Comparison of ENCODE assay signal across 7 cellular contexts in genomic region chr22:29838599-29838956, GRCh38. TPM values are rescaled to one million over a fixed set of nuclear protein-coding genes. Genes with fewer than 3 reads are reported as not detected.
DNase-seq lines count a peak whose midpoint lies in the region; ATAC-seq and TF ChIP-seq lines count a peak whose summit lies in the region.

No MANE protein-coding gene starts in this region.

- H3K4me3 ChIP-seq in SJSA1 (peak overlapping the region; percentile 68), skin epidermis (peak overlapping the region; percentile 70 to 93 (median 77))

- ATAC-seq in GM21723 (IDR thresholded peaks at IDR 0.05; ENCODE audit: unreplicated experiment): peak; percentile 6
- no peak for ATAC-seq in foreskin keratinocyte

- TF ChIP-seq CTCF in foreskin keratinocyte (conservative IDR thresholded peaks at IDR 0.05): no peak

- no peaks in the 10 kb centered on the region for H3K27me3 ChIP-seq in SJSA1 (replicated peaks)
- no peaks in the 10 kb centered on the region for H3K27me3 ChIP-seq in foreskin keratinocyte

- DNase-seq in SJSA1 (ENCODE audit: low read depth in 1 of 2, low spot score in 2 of 2) (no peak), foreskin keratinocyte (no peak), midbrain (lab: John Stamatoyannopoulos, UW) (no peak), NCI-H1436 (lab: John Stamatoyannopoulos, UW) (no peak), HPDE6-E6E7 (ENCODE audit: extremely low spot score) (no peak)

- H3K27ac ChIP-seq in SJSA1 (peak overlapping the region; percentile 37; the same call in 1 of the 2 replicates), foreskin keratinocyte (peak overlapping the region; percentile 57), skin epidermis (peak overlapping the region in 20 of 21 experiments; percentile 58 to 96 (median 90))

- no peaks in the 10 kb centered on the region for H3K9me3 ChIP-seq in SJSA1 (replicated peaks)

- peaks cover 7% of the 10 kb centered on the region for H3K36me3 ChIP-seq in SJSA1

- peaks cover 34% of the 10 kb centered on the region for H3K4me1 ChIP-seq in SJSA1 (replicated peaks)
- H3K4me1 ChIP-seq in foreskin keratinocyte: peaks cover 12% of the 10 kb centered on the region

RNA-seq across cellular contexts. Expression of gene ASCC2, which starts 0.5 kb away (rescaled TPM):
- 47.0 and 51.9 TPM in 2 replicates for total RNA-seq in SJSA1 (2014; rRNA removed; shearing (Covaris generic))
- total RNA-seq in foreskin keratinocyte: 51.0 and 54.7 TPM in 2 replicates
- 54.7 and 55.1 TPM in 2 replicates for polyA plus RNA-seq in foreskin keratinocyte

RNA-seq across cellular contexts. Expression of gene MTMR3, which starts 44.4 kb away (rescaled TPM):
- 25.6 and 26.4 TPM in 2 replicates for total RNA-seq in SJSA1 (2014; rRNA removed; shearing (Covaris generic))
- 19.7 and 21.0 TPM in 2 replicates for total RNA-seq in foreskin keratinocyte
- polyA plus RNA-seq in foreskin keratinocyte: 4.8 and 5.9 TPM in 2 replicates

Comparison
In these comparisons a context has a peak if more than half of its experiments do, and no peak if none do; other contexts are left out.
1. H3K27ac ChIP-seq: peak in every context shown above with its lines; median percentile 90 in skin epidermis; 57 in foreskin keratinocyte; 37 in SJSA1.